ENCODE assay signal across 1 cellular context in the genomic region with DNA sequence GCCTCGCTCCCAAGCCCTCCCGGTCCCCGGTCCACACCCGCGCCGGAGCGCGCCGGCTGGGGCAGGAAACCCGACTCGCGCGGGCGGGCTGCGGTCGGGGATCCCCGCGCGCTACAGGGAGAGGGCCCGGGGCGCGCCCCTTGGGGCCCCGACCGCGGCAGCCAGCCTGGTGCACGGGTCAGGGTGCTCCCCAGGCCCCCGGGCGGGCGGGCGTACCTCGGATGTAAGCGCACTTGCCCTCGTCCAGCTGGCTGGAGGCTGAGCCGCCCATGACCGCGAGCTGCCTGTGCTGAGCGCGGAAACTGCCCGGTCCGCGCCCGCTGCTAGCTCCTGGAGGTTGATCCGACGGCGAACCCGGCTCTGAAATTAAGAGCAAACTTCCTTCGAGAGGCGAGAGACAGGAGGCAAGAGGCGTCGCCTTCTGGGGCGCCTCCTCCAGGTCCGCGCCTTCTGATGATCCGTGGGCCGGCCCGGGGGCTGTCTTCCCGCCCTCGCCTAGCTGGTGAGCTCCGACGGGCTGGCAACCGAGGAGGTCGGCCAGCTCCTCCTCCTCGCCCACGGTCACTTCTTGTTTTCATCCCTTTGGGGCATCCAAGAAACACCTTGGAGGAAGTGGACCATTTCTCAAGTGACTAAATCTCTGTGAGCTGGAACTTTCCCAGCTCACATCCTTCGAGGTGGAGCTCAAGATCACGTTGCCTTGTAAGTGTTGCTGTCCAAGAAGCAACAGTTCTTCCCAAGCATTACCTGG.
TF ChIP-seq lines count a peak whose summit lies in the region.

A gene with protein sequence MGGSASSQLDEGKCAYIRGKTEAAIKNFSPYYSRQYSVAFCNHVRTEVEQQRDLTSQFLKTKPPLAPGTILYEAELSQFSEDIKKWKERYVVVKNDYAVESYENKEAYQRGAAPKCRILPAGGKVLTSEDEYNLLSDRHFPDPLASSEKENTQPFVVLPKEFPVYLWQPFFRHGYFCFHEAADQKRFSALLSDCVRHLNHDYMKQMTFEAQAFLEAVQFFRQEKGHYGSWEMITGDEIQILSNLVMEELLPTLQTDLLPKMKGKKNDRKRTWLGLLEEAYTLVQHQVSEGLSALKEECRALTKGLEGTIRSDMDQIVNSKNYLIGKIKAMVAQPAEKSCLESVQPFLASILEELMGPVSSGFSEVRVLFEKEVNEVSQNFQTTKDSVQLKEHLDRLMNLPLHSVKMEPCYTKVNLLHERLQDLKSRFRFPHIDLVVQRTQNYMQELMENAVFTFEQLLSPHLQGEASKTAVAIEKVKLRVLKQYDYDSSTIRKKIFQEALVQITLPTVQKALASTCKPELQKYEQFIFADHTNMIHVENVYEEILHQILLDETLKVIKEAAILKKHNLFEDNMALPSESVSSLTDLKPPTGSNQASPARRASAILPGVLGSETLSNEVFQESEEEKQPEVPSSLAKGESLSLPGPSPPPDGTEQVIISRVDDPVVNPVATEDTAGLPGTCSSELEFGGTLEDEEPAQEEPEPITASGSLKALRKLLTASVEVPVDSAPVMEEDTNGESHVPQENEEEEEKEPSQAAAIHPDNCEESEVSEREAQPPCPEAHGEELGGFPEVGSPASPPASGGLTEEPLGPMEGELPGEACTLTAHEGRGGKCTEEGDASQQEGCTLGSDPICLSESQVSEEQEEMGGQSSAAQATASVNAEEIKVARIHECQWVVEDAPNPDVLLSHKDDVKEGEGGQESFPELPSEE (minus strand): TSS at position 423 of the 751 bp plus-strand sequence. CDS start 152 bp downstream, at position 271.

TF ChIP-seq in K562, 482 proteins besides CTCF, POLR2A, EP300 and RAD21 (continued from another document and continues in another):
- peak in 1 of 2 experiments; percentile 70; a peak in 1 of 4 replicates for TF ChIP-seq KDM4B (IDR thresholded peaks at IDR 0.05; ENCODE audit: borderline replicate concordance in 2 of 2, low read depth in 1 of 2)
- no peak for TF ChIP-seq BDP1 (IDR thresholded peaks at IDR 0.05; ENCODE audit: insufficient read depth, insufficient read length)
- no peak for TF ChIP-seq PHB2 (IDR thresholded peaks at IDR 0.05; ENCODE audit: low read depth)
- TF ChIP-seq, protein P1, sequence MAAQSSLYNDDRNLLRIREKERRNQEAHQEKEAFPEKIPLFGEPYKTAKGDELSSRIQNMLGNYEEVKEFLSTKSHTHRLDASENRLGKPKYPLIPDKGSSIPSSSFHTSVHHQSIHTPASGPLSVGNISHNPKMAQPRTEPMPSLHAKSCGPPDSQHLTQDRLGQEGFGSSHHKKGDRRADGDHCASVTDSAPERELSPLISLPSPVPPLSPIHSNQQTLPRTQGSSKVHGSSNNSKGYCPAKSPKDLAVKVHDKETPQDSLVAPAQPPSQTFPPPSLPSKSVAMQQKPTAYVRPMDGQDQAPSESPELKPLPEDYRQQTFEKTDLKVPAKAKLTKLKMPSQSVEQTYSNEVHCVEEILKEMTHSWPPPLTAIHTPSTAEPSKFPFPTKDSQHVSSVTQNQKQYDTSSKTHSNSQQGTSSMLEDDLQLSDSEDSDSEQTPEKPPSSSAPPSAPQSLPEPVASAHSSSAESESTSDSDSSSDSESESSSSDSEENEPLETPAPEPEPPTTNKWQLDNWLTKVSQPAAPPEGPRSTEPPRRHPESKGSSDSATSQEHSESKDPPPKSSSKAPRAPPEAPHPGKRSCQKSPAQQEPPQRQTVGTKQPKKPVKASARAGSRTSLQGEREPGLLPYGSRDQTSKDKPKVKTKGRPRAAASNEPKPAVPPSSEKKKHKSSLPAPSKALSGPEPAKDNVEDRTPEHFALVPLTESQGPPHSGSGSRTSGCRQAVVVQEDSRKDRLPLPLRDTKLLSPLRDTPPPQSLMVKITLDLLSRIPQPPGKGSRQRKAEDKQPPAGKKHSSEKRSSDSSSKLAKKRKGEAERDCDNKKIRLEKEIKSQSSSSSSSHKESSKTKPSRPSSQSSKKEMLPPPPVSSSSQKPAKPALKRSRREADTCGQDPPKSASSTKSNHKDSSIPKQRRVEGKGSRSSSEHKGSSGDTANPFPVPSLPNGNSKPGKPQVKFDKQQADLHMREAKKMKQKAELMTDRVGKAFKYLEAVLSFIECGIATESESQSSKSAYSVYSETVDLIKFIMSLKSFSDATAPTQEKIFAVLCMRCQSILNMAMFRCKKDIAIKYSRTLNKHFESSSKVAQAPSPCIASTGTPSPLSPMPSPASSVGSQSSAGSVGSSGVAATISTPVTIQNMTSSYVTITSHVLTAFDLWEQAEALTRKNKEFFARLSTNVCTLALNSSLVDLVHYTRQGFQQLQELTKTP (IDR thresholded peaks at IDR 0.05; ENCODE audit: low read depth in 1 of 2, partially characterized antibody in 2 of 2) = no peak
- no peak for TF ChIP-seq OTX1 (CRISPR knock-in tag; IDR thresholded peaks at IDR 0.05)
- no peak for TF ChIP-seq U2AF2 (optimal IDR thresholded peaks at IDR 0.05; ENCODE audit: low read depth, low read length)
- no peak for TF ChIP-seq SRSF9 (IDR thresholded peaks at IDR 0.05; ENCODE audit: borderline replicate concordance, low read depth, low read length)
- TF ChIP-seq DNMT1 (IDR thresholded peaks at IDR 0.05) = no peak
- no peak for TF ChIP-seq ZNF589 (CRISPR knock-in tag; IDR thresholded peaks at IDR 0.05; ENCODE audit: low read depth)
- no peak for TF ChIP-seq HEY1 (CRISPR knock-in tag; IDR thresholded peaks at IDR 0.05; ENCODE audit: borderline replicate concordance)
- TF ChIP-seq NR2C1 (IDR thresholded peaks at IDR 0.05) = no peak
- TF ChIP-seq NR2C1 (tag; IDR thresholded peaks at IDR 0.05) = peak; percentile 13; the same call in 1 of the 2 replicates
- TF ChIP-seq NRF1 (conservative IDR thresholded peaks at IDR 0.05 in 1 of 2, IDR thresholded peaks at IDR 0.05 in 1 of 2) = no peak; a peak in 2 of 4 replicates
- TF ChIP-seq FOXM1 (IDR thresholded peaks at IDR 0.05; ENCODE audit: low read depth) = no peak
- no peak for TF ChIP-seq FOXM1 (CRISPR knock-in tag; IDR thresholded peaks at IDR 0.05; ENCODE audit: low read depth)
- TF ChIP-seq CREM (IDR thresholded peaks at IDR 0.05; ENCODE audit: low read depth) = peak; percentile 97
- TF ChIP-seq, protein P2, sequence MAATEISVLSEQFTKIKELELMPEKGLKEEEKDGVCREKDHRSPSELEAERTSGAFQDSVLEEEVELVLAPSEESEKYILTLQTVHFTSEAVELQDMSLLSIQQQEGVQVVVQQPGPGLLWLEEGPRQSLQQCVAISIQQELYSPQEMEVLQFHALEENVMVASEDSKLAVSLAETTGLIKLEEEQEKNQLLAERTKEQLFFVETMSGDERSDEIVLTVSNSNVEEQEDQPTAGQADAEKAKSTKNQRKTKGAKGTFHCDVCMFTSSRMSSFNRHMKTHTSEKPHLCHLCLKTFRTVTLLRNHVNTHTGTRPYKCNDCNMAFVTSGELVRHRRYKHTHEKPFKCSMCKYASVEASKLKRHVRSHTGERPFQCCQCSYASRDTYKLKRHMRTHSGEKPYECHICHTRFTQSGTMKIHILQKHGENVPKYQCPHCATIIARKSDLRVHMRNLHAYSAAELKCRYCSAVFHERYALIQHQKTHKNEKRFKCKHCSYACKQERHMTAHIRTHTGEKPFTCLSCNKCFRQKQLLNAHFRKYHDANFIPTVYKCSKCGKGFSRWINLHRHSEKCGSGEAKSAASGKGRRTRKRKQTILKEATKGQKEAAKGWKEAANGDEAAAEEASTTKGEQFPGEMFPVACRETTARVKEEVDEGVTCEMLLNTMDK (IDR thresholded peaks at IDR 0.05; ENCODE audit: borderline replicate concordance, insufficient read depth, low read depth, low read length, poor library complexity, severe bottlenecking) = peak; percentile 26
- TF ChIP-seq, protein P3, sequence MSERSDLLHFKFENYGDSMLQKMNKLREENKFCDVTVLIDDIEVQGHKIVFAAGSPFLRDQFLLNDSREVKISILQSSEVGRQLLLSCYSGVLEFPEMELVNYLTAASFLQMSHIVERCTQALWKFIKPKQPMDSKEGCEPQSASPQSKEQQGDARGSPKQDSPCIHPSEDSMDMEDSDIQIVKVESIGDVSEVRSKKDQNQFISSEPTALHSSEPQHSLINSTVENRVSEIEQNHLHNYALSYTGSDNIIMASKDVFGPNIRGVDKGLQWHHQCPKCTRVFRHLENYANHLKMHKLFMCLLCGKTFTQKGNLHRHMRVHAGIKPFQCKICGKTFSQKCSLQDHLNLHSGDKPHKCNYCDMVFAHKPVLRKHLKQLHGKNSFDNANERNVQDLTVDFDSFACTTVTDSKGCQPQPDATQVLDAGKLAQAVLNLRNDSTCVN (CRISPR knock-in tag; IDR thresholded peaks at IDR 0.05) = no peak
- TF ChIP-seq FOXP1 (CRISPR knock-in tag; IDR thresholded peaks at IDR 0.05) = peak; percentile 79; the same call in 1 of the 2 replicates
- no peak for TF ChIP-seq CHCHD3 (CRISPR knock-in tag; IDR thresholded peaks at IDR 0.05)
- TF ChIP-seq CXXC5 (CRISPR knock-in tag; IDR thresholded peaks at IDR 0.05) = peak; percentile 68
- TF ChIP-seq ZNF76 (CRISPR knock-in tag; IDR thresholded peaks at IDR 0.05; ENCODE audit: borderline replicate concordance) = no peak
- TF ChIP-seq ZNF174 (CRISPR knock-in tag; IDR thresholded peaks at IDR 0.05) = no peak
- no peak for TF ChIP-seq NR4A1 (CRISPR knock-in tag; IDR thresholded peaks at IDR 0.05)
- TF ChIP-seq NR4A1 (tag; IDR thresholded peaks at IDR 0.05) = no peak
- no peak for TF ChIP-seq ASH1L (IDR thresholded peaks at IDR 0.05; ENCODE audit: borderline replicate concordance, low read depth, partially characterized antibody)
- TF ChIP-seq PRMT5 (CRISPR knock-in tag; IDR thresholded peaks at IDR 0.05) = no peak; the same call in 1 of the 2 replicates
- no peak for TF ChIP-seq ZNF347 (CRISPR knock-in tag; IDR thresholded peaks at IDR 0.05; ENCODE audit: low read depth)
- no peak for TF ChIP-seq ESRRB (CRISPR knock-in tag; IDR thresholded peaks at IDR 0.05; ENCODE audit: borderline replicate concordance)
- TF ChIP-seq, protein P4, sequence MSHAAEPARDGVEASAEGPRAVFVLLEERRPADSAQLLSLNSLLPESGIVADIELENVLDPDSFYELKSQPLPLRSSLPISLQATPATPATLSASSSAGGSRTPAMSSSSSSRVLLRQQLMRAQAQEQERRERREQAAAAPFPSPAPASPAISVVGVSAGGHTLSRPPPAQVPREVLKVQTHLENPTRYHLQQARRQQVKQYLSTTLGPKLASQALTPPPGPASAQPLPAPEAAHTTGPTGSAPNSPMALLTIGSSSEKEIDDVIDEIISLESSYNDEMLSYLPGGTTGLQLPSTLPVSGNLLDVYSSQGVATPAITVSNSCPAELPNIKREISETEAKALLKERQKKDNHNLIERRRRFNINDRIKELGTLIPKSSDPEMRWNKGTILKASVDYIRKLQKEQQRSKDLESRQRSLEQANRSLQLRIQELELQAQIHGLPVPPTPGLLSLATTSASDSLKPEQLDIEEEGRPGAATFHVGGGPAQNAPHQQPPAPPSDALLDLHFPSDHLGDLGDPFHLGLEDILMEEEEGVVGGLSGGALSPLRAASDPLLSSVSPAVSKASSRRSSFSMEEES (CRISPR knock-in tag; IDR thresholded peaks at IDR 0.05) = no peak
- TF ChIP-seq NR2C2 (CRISPR knock-in tag; IDR thresholded peaks at IDR 0.05) = no peak; the same call in none of the 2 replicates
- peak; percentile 80 for TF ChIP-seq NR2C2 (tag; IDR thresholded peaks at IDR 0.05)
- TF ChIP-seq ZBTB7A (IDR thresholded peaks at IDR 0.05; ENCODE audit: borderline replicate concordance, control insufficient read depth, low read depth, low read length) = peak; percentile 12; the same call in 1 of the 2 replicates
- peak; percentile 80 for TF ChIP-seq RBM22 (IDR thresholded peaks at IDR 0.05; ENCODE audit: low read depth, low read length, poor library complexity, severe bottlenecking)
- peak; percentile 61 for TF ChIP-seq HCFC1 (IDR thresholded peaks at IDR 0.05; ENCODE audit: low read depth, low read length)
- TF ChIP-seq, protein P5, sequence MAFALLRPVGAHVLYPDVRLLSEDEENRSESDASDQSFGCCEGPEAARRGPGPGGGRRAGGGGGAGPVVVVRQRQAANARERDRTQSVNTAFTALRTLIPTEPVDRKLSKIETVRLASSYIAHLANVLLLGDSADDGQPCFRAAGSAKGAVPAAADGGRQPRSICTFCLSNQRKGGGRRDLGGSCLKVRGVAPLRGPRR (CRISPR knock-in tag; IDR thresholded peaks at IDR 0.05) = no peak
- TF ChIP-seq, protein P6, sequence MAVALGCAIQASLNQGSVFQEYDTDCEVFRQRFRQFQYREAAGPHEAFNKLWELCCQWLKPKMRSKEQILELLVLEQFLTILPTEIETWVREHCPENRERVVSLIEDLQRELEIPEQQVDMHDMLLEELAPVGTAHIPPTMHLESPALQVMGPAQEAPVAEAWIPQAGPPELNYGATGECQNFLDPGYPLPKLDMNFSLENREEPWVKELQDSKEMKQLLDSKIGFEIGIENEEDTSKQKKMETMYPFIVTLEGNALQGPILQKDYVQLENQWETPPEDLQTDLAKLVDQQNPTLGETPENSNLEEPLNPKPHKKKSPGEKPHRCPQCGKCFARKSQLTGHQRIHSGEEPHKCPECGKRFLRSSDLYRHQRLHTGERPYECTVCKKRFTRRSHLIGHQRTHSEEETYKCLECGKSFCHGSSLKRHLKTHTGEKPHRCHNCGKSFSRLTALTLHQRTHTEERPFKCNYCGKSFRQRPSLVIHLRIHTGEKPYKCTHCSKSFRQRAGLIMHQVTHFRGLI (CRISPR knock-in tag; IDR thresholded peaks at IDR 0.05) = no peak
- no peak for TF ChIP-seq GTF2F1 (IDR thresholded peaks at IDR 0.05; ENCODE audit: low read depth, low read length)
- TF ChIP-seq, protein P7, sequence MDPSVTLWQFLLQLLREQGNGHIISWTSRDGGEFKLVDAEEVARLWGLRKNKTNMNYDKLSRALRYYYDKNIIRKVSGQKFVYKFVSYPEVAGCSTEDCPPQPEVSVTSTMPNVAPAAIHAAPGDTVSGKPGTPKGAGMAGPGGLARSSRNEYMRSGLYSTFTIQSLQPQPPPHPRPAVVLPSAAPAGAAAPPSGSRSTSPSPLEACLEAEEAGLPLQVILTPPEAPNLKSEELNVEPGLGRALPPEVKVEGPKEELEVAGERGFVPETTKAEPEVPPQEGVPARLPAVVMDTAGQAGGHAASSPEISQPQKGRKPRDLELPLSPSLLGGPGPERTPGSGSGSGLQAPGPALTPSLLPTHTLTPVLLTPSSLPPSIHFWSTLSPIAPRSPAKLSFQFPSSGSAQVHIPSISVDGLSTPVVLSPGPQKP (CRISPR knock-in tag; IDR thresholded peaks at IDR 0.05) = no peak
- TF ChIP-seq, protein P8, sequence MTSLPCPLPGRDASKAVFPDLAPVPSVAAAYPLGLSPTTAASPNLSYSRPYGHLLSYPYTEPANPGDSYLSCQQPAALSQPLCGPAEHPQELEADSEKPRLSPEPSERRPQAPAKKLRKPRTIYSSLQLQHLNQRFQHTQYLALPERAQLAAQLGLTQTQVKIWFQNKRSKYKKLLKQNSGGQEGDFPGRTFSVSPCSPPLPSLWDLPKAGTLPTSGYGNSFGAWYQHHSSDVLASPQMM (CRISPR knock-in tag; IDR thresholded peaks at IDR 0.05) = no peak
- TF ChIP-seq, protein P9, sequence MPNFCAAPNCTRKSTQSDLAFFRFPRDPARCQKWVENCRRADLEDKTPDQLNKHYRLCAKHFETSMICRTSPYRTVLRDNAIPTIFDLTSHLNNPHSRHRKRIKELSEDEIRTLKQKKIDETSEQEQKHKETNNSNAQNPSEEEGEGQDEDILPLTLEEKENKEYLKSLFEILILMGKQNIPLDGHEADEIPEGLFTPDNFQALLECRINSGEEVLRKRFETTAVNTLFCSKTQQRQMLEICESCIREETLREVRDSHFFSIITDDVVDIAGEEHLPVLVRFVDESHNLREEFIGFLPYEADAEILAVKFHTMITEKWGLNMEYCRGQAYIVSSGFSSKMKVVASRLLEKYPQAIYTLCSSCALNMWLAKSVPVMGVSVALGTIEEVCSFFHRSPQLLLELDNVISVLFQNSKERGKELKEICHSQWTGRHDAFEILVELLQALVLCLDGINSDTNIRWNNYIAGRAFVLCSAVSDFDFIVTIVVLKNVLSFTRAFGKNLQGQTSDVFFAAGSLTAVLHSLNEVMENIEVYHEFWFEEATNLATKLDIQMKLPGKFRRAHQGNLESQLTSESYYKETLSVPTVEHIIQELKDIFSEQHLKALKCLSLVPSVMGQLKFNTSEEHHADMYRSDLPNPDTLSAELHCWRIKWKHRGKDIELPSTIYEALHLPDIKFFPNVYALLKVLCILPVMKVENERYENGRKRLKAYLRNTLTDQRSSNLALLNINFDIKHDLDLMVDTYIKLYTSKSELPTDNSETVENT (CRISPR knock-in tag; IDR thresholded peaks at IDR 0.05) = peak; percentile 37; the same call in 1 of the 2 replicates
